Comparison of ENCODE assay signal across 5 cellular contexts in genomic region chr7:54315955-54316354, GRCh38.
DNase-seq lines count a peak whose midpoint lies in the region; ATAC-seq, FAIRE-seq and TF ChIP-seq lines count a peak whose summit lies in the region.
"Not testable (repeated sequence)": the region's sequence is repeated elsewhere in the genome, so short reads cannot be mapped to it uniquely, and the experiment has no call there.

No MANE protein-coding gene starts in this region.

- not testable (repeated sequence) for H3K9me3 ChIP-seq in heart right ventricle, mucosa of descending colon

- H3K4me3 ChIP-seq in bronchial epithelial cell (ENCODE audit: low read depth, low read length); heart right ventricle; mucosa of descending colon: not testable (repeated sequence)

- not testable (repeated sequence) for H3K27me3 ChIP-seq in bronchial epithelial cell (ENCODE audit: control insufficient read depth, insufficient read depth, low read length); heart right ventricle

- DNase-seq in bronchial epithelial cell (ENCODE audit: low read depth); heart right ventricle; left ventricle myocardium superior; mucosa of descending colon; urothelium cell line (ENCODE audit: low spot score): not testable (repeated sequence)

- FAIRE-seq in bronchial epithelial cell (lab: Jason Lieb, UNC), result peak; percentile 96
- peak; percentile 98 for FAIRE-seq in urothelium cell line (lab: Jason Lieb, UNC)

- TF ChIP-seq CTCF in bronchial epithelial cell (IDR thresholded peaks at IDR 0.05; ENCODE audit: insufficient read depth, low read length, severe bottlenecking); heart right ventricle (IDR thresholded peaks at IDR 0.05); mucosa of descending colon (IDR thresholded peaks at IDR 0.05): not testable (repeated sequence)

- H3K27ac ChIP-seq in heart right ventricle, result not testable (repeated sequence)

- ATAC-seq in heart right ventricle, result peak in 6 of 8 donors; percentile 33 to 63 (median 54)
- ATAC-seq in left ventricle myocardium superior, result peak; percentile 44
- ATAC-seq in mucosa of descending colon, result peak; percentile 96

- H3K36me3 ChIP-seq in bronchial epithelial cell (ENCODE audit: control insufficient read depth, insufficient read depth, low read length); heart right ventricle; mucosa of descending colon (ENCODE audit: low read depth): not testable (repeated sequence)

- intact Hi-C loops in heart right ventricle (cut with DNase I); left ventricle myocardium superior (cut with micrococcal nuclease); mucosa of descending colon (cut with DNase I, micrococcal nuclease): not testable (repeated sequence)

- not testable (repeated sequence) for H3K4me1 ChIP-seq in heart right ventricle; mucosa of descending colon (ENCODE audit: low read depth)

Comparison
In these comparisons a context has a peak if more than half of its experiments do, and no peak if none do; other contexts are left out.
1. ATAC-seq: peak in every context shown above with its lines; median percentile 96 in mucosa of descending colon; 54 in heart right ventricle; 44 in left ventricle myocardium superior.